ENCODE assay signal across 8 cellular contexts in the genomic region with DNA sequence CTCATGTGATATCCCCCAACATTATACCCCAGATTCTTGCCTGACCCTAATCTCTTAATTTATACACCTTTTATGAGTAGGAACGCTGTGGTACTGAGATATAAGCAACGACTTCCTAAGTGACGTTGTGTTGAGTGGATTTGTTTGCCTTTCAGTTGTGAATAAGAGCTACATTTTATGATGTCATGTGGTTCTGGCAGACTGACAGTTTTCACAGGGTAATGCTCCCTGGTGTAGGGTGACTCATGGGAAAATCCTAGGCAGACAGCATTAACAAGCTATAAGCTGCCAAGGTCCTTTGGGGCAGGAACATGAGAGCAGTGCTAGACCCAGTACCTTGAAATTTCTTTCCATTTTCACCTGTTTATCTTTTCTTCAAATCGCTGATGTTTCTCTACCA. TPM values are rescaled to one million over a fixed set of nuclear protein-coding genes. Genes with fewer than 3 reads are reported as not detected.
DNase-seq lines count a peak whose midpoint lies in the region; ATAC-seq, FAIRE-seq and TF ChIP-seq lines count a peak whose summit lies in the region.

No MANE protein-coding gene starts in this region.

- CTCF ChIA-PET in mammary epithelial cell (lab: Charles Lee; ENCODE audit: low non-redundant PET): interaction anchor here (0.6 to 1.1 kb wide), 3 partner anchors 14 to 108 kb away, joined by 3 to 4 read pairs (median 3); no protein-coding TSS in a partner anchor

- H3K27ac ChIP-seq in heart left ventricle (no peak overlapping the region), mammary epithelial cell (ENCODE audit: insufficient read depth, low read depth, low read length) (peak overlapping the region; percentile 70), osteoblast (ENCODE audit: low read depth, low read length) (peak overlapping the region; percentile 35)

- H3K79me2 ChIP-seq in mammary epithelial cell (ENCODE audit: insufficient read depth, low read length): peaks cover 64% of the 10 kb centered on the region
- peaks cover 2% of the 10 kb centered on the region for H3K79me2 ChIP-seq in osteoblast (ENCODE audit: insufficient read depth, low read length)

- TF ChIP-seq POLR2A in heart left ventricle (IDR thresholded peaks at IDR 0.05): no peak

- H2AFZ ChIP-seq in mammary epithelial cell (ENCODE audit: low read depth, low read length) (no peak overlapping the region), osteoblast (ENCODE audit: low read length) (no peak overlapping the region)

- intact Hi-C loops in heart left ventricle (cut with DNase I): no loop called here
- intact Hi-C loops in cardiac septum (cut with DNase I): no loop called here
- intact Hi-C loops in mammary epithelial cell (cut with micrococcal nuclease): loop anchor here (1.0 kb wide), 2 partner anchors 11 to 23 kb away; a partner anchor contains a TSS

- H3K4me2 ChIP-seq in mammary epithelial cell (ENCODE audit: insufficient read depth, low read depth, low read length) (peak overlapping the region; percentile 25), osteoblast (ENCODE audit: insufficient read depth, low read length) (peak overlapping the region; percentile 57)

- TF ChIP-seq CTCF in heart left ventricle (IDR thresholded peaks at IDR 0.05): no peak
- TF ChIP-seq CTCF in mammary epithelial cell (conservative IDR thresholded peaks at IDR 0.05 in 1 of 2, IDR thresholded peaks at IDR 0.05 in 1 of 2; ENCODE audit: extremely low read depth in 1 of 2, insufficient read depth in 1 of 2, low read depth in 1 of 2, low read length in 2 of 2): no peak
- no peak for TF ChIP-seq CTCF in osteoblast (IDR thresholded peaks at IDR 0.05; ENCODE audit: extremely low read depth, low read depth, low read length)
- TF ChIP-seq CTCF in D721Med (IDR thresholded peaks at IDR 0.05; ENCODE audit: insufficient read depth, missing control alignments): no peak

- H3K9ac ChIP-seq in mammary epithelial cell (ENCODE audit: insufficient read depth, low read length): peak overlapping the region; percentile 60

- H4K20me1 ChIP-seq in mammary epithelial cell (ENCODE audit: insufficient read depth, low read length) (no peaks in the 10 kb centered on the region), osteoblast (ENCODE audit: insufficient read depth, low read length) (peaks cover 7% of the 10 kb centered on the region)

- no TSS peak for BruUV-seq in mammary epithelial cell (replicated peaks; lab: Mats Ljungman, UMichigan)

- H3K36me3 ChIP-seq in heart left ventricle (no peaks in the 10 kb centered on the region), mammary epithelial cell (ENCODE audit: insufficient read depth, low read length) (no peaks in the 10 kb centered on the region), osteoblast (ENCODE audit: insufficient read depth, low read length) (no peaks in the 10 kb centered on the region)

- no peak overlapping the region for H3K4me3 ChIP-seq in heart left ventricle
- H3K4me3 ChIP-seq in mammary epithelial cell (replicated peaks in 1 of 3; ENCODE audit: insufficient read depth in 1 of 3, low read depth in 2 of 3, low read length in 3 of 3): no peak overlapping the region
- no peak overlapping the region for H3K4me3 ChIP-seq in osteoblast (ENCODE audit: insufficient read depth, low read length)

- dilution Hi-C loops in mammary epithelial cell (cut with HindIII; ENCODE audit: low sequenced_read_pairs): no loop called here

- peaks cover 0 to 16% (median 5%) of the 10 kb centered on the region in 12 donors for H3K4me1 ChIP-seq in heart left ventricle
- H3K4me1 ChIP-seq in mammary epithelial cell (ENCODE audit: insufficient read depth, low read length): peaks cover 37% of the 10 kb centered on the region
- peaks cover 34% of the 10 kb centered on the region for H3K4me1 ChIP-seq in osteoblast (ENCODE audit: insufficient read depth, low read length)

- H3K27me3 ChIP-seq in heart left ventricle (peaks cover 0 to 6% (median 0%) of the 10 kb centered on the region in 9 donors), mammary epithelial cell (ENCODE audit: insufficient read depth, low read length) (no peaks in the 10 kb centered on the region), osteoblast (ENCODE audit: insufficient read depth, low read length) (no peaks in the 10 kb centered on the region)

- no peaks in the 10 kb centered on the region for H3K9me3 ChIP-seq in heart left ventricle
- no peaks in the 10 kb centered on the region for H3K9me3 ChIP-seq in mammary epithelial cell (replicated peaks; ENCODE audit: insufficient read depth, low read length)
- no peaks in the 10 kb centered on the region for H3K9me3 ChIP-seq in osteoblast (ENCODE audit: low read depth, low read length)

- DNase-seq in heart left ventricle (no peak), cardiac septum (ENCODE audit: low spot score) (no peak), NCI-H2107 (lab: John Stamatoyannopoulos, UW) (peak; percentile 77), mammary epithelial cell (peak; percentile 99), osteoblast (ENCODE audit: insufficient read length, low spot score, missing footprints) (peak; percentile 77), NAMALWA (ENCODE audit: low spot score) (no peak), NCI-H1930 (lab: John Stamatoyannopoulos, UW) (no peak), D721Med (ENCODE audit: insufficient read length, low spot score) (no peak)

- peak; percentile 48 to 90 (median 76) for ATAC-seq in heart left ventricle

- 28 to 33% (median 31%) methylated on average over 4 of the region's 4 CpGs for WGBS in heart left ventricle, 4 donors
- 0% methylated on average over 4 of the region's 4 CpGs for WGBS in mammary epithelial cell (ENCODE audit: low coverage, missing lambda C conversion rate)

- FAIRE-seq in D721Med (lab: Jason Lieb, UNC): no peak

- in situ Hi-C loops in mammary epithelial cell (cut with MboI; ENCODE audit: low sequenced_read_pairs in 2 of 2): no loop called here

RNA-seq across cellular contexts. Expression of a gene that starts 11.2 kb away (rescaled TPM):
- 1 to 10 TPM; 1.4 to 7.8 (median 4.9) TPM for total RNA-seq in heart left ventricle
- polyA plus RNA-seq in heart left ventricle: 1 to 10 TPM; 2.0 to 9.6 TPM
- 5.1 TPM for total RNA-seq in cardiac septum
- total RNA-seq in mammary epithelial cell: 10 to 100 TPM; 15.4 to 16.8 TPM
- polyA plus RNA-seq in mammary epithelial cell: 6.7 TPM
- 6.3 TPM for polyA minus RNA-seq in mammary epithelial cell
- 3.5 and 4.0 TPM in 2 replicates for total RNA-seq in osteoblast

RNA-seq across cellular contexts. Expression of a gene that starts 35.7 kb away (rescaled TPM):
- total RNA-seq in heart left ventricle (under 1 TPM in 2 of 9 donors, not detected in 7; 0.27 to 0.59 TPM), cardiac septum (not detected), mammary epithelial cell (1 to 10 TPM; 1.5 to 2.2 TPM), osteoblast (under 0.01 and 0.36 TPM in 2 replicates)
- polyA plus RNA-seq in heart left ventricle (under 1 TPM in 1 of 2 donors, not detected in 1; 0.12 TPM), mammary epithelial cell (3.5 TPM)
- polyA minus RNA-seq in mammary epithelial cell: 7.8 TPM

Comparison
In these comparisons a context has a peak if more than half of its experiments do, and no peak if none do; other contexts are left out.
1. DNase-seq: peak in NCI-H2107 (single experiment), mammary epithelial cell (single experiment) and osteoblast (single experiment); none in heart left ventricle (0 of 5), cardiac septum (single experiment), NAMALWA (single experiment), NCI-H1930 (0 of 2) and D721Med (single experiment).
2. H3K27ac ChIP-seq: peak in mammary epithelial cell (single experiment) and osteoblast (single experiment); none in heart left ventricle (0 of 12).